In the genomic region with DNA sequence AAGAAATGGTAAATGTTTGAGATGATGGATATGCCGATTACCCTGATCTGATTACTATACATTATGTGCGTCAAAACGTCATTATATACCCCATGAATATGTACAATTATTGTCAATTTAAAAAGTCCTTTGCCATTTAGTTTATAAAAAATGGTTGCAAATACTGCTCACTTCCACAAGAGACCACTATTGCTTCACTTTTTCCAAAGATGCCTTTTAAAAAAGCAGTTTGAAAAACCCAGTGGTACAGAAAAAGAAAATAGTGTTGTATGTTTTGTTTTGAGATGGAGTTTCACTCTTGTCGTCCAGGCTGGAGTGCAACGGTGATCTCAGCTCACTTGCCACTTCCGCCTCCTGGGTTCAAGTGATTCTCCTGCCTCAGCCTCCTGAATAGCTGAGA, we compare ENCODE assay signal across 8 cellular contexts. TPM values are rescaled to one million over a fixed set of nuclear protein-coding genes. Genes with fewer than 3 reads are reported as not detected.
A peak's percentile ranks its signal among the peaks of the same experiment; 100 is the strongest.
DNase-seq lines count a peak whose midpoint lies in the region; ATAC-seq, FAIRE-seq and TF ChIP-seq lines count a peak whose summit lies in the region.

No MANE protein-coding gene starts in this region.

- ATAC-seq in right cardiac atrium (no peak), HG02623 (IDR thresholded peaks at IDR 0.05; ENCODE audit: unreplicated experiment) (no peak)

- no peak overlapping the region for H3K4me3 ChIP-seq in left ventricle myocardium inferior
- no peak overlapping the region for H3K4me3 ChIP-seq in right cardiac atrium (ENCODE audit: low read length)
- no peak overlapping the region for H3K4me3 ChIP-seq in tibial artery

- H3K4me1 ChIP-seq in left ventricle myocardium inferior (no peaks in the 10 kb centered on the region), right cardiac atrium (ENCODE audit: control insufficient read depth, insufficient read depth, low read length) (no peaks in the 10 kb centered on the region), tibial artery (no peaks in the 10 kb centered on the region)

- DNase-seq in left ventricle myocardium inferior (no peak), right cardiac atrium (no peak), NCI-H460 (ENCODE audit: extremely low read depth, low read depth) (peak; percentile 5), erythroblast (lab: John Stamatoyannopoulos, UW) (peak; percentile 6 to 28), tibial artery (no peak), RCC 7860 (ENCODE audit: low spot score) (no peak)
- DNase-seq in stimulated activated CD8-positive, alpha-beta memory T cell treated with anti-CD3 and anti-CD28 coated beads, Interleukin-4, amount 100 ng/mL, for 48 hours: no peak

- H3K36me3 ChIP-seq in left ventricle myocardium inferior: no peaks in the 10 kb centered on the region
- no peaks in the 10 kb centered on the region for H3K36me3 ChIP-seq in tibial artery

- no peak for TF ChIP-seq POLR2A in erythroblast (IDR thresholded peaks at IDR 0.05; ENCODE audit: low read length)

- 42% methylated on average over 6 of the region's 6 CpGs for WGBS in right cardiac atrium

- H3K27ac ChIP-seq in left ventricle myocardium inferior (replicated peaks): no peak overlapping the region
- H3K27ac ChIP-seq in right cardiac atrium (ENCODE audit: low read length): no peak overlapping the region
- no peak overlapping the region for H3K27ac ChIP-seq in tibial artery

- intact Hi-C loops in left ventricle myocardium inferior (cut with micrococcal nuclease) (no loop called here), right cardiac atrium (cut with DNase I) (no loop called here), tibial artery (cut with DNase I; ENCODE audit: low total_unique reads) (no loop called here)

- no peaks in the 10 kb centered on the region for H3K9me3 ChIP-seq in left ventricle myocardium inferior (replicated peaks)
- no peaks in the 10 kb centered on the region for H3K9me3 ChIP-seq in right cardiac atrium (ENCODE audit: control insufficient read depth, low read length)
- no peaks in the 10 kb centered on the region for H3K9me3 ChIP-seq in tibial artery

- FAIRE-seq in RCC 7860 (lab: Jason Lieb, UNC): no peak

- peaks cover 23% of the 10 kb centered on the region for H3K27me3 ChIP-seq in left ventricle myocardium inferior (ENCODE audit: low read depth)
- H3K27me3 ChIP-seq in right cardiac atrium (ENCODE audit: control insufficient read depth, insufficient read depth): no peaks in the 10 kb centered on the region
- peaks cover 0 to 6% of the 10 kb centered on the region in 2 donors for H3K27me3 ChIP-seq in tibial artery

- peak; percentile 53 for TF ChIP-seq CTCF in left ventricle myocardium inferior (IDR thresholded peaks at IDR 0.05; ENCODE audit: borderline replicate concordance)
- peak; percentile 48 to 50 for TF ChIP-seq CTCF in tibial artery (IDR thresholded peaks at IDR 0.05)

RNA-seq across cellular contexts. Expression of a gene that starts 39.3 kb away (rescaled TPM):
- total RNA-seq in left ventricle myocardium inferior: 7.9 TPM
- 10 to 100 TPM in 3 of 4 donors, 1 to 10 TPM in 1; 8.0 to 16.6 (median 10.4) TPM for total RNA-seq in right cardiac atrium
- polyA plus RNA-seq in right cardiac atrium: 3.6 TPM
- total RNA-seq in NCI-H460 (2014; rRNA removed; shearing (Covaris generic)): 16.7 and 22.4 TPM in 2 replicates
- 14.8 and 17.4 TPM in 2 replicates for polyA plus RNA-seq in NCI-H460 (2014; cell fraction: nucleus; rRNA removed)

Comparison
In these comparisons a context has a peak if more than half of its experiments do, and no peak if none do; other contexts are left out.
1. DNase-seq: peak in NCI-H460 (single experiment) and erythroblast (2 of 2); none in left ventricle myocardium inferior (single experiment), right cardiac atrium (0 of 3), tibial artery (0 of 2), RCC 7860 (single experiment) and stimulated activated CD8-positive, alpha-beta memory T cell treated with anti-CD3 and anti-CD28 coated beads, Interleukin-4, amount 100 ng/mL, for 48 hours (single experiment).